ENCODE assay signal across 16 cellular contexts in genomic region chr16:4898811-4899473, GRCh38. TPM values are rescaled to one million over a fixed set of nuclear protein-coding genes. Genes with fewer than 3 reads are reported as not detected.
DNase-seq lines count a peak whose midpoint lies in the region; TF ChIP-seq lines count a peak whose summit lies in the region.
"Had no signal": no experiment of that assay in that cellular context is flagged by ENCODE, and none has a peak within 500 bp of the region (broad histone marks: within the 10 kb centered on the region; RNA-seq: fewer than 3 reads in every experiment).

No MANE protein-coding gene starts in this region.

- H3K36me3 Mint-ChIP-seq in MCF 10A (ENCODE audit: insufficient read depth, unreplicated experiment): peaks cover 94% of the 10 kb centered on the region
- H3K36me3 Mint-ChIP-seq: CD4-positive, CD25-positive, alpha-beta regulatory T cell; CD8-positive, alpha-beta T cell had no signal

- H4K20me1 ChIP-seq in osteoblast (ENCODE audit: insufficient read depth, low read length): no peaks in the 10 kb centered on the region
- H4K20me1 ChIP-seq: BLaER1 had no signal

- H3K79me2 ChIP-seq in osteoblast (ENCODE audit: insufficient read depth, low read length): no peaks in the 10 kb centered on the region

- H3K4me3 ChIP-seq in breast epithelium (no peak overlapping the region), osteoblast (ENCODE audit: insufficient read depth, low read length) (no peak overlapping the region)
- H3K4me3 ChIP-seq: BLaER1, HAP-1 had no signal

- intact Hi-C loops in breast epithelium (cut with DNase I; ENCODE audit: low total_unique reads) (loop anchor here (2.0 kb wide), 1 partner anchor 52 kb away; the partner anchor contains the start of genes GLYR1 and UBN1), MCF 10A (cut with micrococcal nuclease) (no loop called here)

- peaks cover 4% of the 10 kb centered on the region for H3K36me3 ChIP-seq in breast epithelium
- no peaks in the 10 kb centered on the region for H3K36me3 ChIP-seq in osteoblast (ENCODE audit: insufficient read depth, low read length)
- H3K36me3 ChIP-seq: BLaER1, HAP-1 had no signal

- H3K4me2 ChIP-seq in osteoblast (ENCODE audit: insufficient read depth, low read length): no peak overlapping the region
- H3K4me2 ChIP-seq: BLaER1 had no signal

- DNase-seq in breast epithelium (ENCODE audit: low spot score in 2 of 2): no peak
- DNase-seq in MCF 10A (ENCODE audit: unreplicated experiment): no peak
- DNase-seq in RWPE1 (ENCODE audit: low spot score): no peak
- DNase-seq in osteoblast (ENCODE audit: insufficient read length, low spot score, missing footprints): peak; percentile 46
- no peak for DNase-seq in cerebellum (ENCODE audit: low spot score)
- DNase-seq in GDM1 (lab: John Stamatoyannopoulos, UW): no peak
- DNase-seq: CD4-positive, CD25-positive, alpha-beta regulatory T cell; CD8-positive, alpha-beta T cell; DMS53; DMS79 treated with DMSO at 0.1 percent for 48 hours; GOT3 had no signal

- TF ChIP-seq CTCF in breast epithelium (IDR thresholded peaks at IDR 0.05): no peak
- TF ChIP-seq CTCF in MCF 10A (IDR thresholded peaks at IDR 0.05; ENCODE audit: unreplicated experiment): no peak
- TF ChIP-seq CTCF in RWPE1 (conservative IDR thresholded peaks at IDR 0.05; ENCODE audit: low read depth): no peak
- TF ChIP-seq CTCF in osteoblast (IDR thresholded peaks at IDR 0.05; ENCODE audit: extremely low read depth, low read depth, low read length): no peak

- no peaks in the 10 kb centered on the region for H3K27me3 Mint-ChIP-seq in MCF 10A (ENCODE audit: insufficient read depth, unreplicated experiment)

- CTCF ChIA-PET in MCF 10A (lab: Yijun Ruan, JAX) (interaction anchor here (0.6 to 0.8 kb wide), 2 partner anchors 51 to 193 kb away, joined by 3 to 5 read pairs; no protein-coding TSS in a partner anchor), RWPE1 (lab: Yijun Ruan, JAX) (interaction anchor here (0.5 kb wide), 1 partner anchor 84 kb away, joined by 3 read pairs; no protein-coding TSS in a partner anchor)

- peak overlapping the region; percentile 38 to 78 for H3K27ac ChIP-seq in breast epithelium
- H3K27ac ChIP-seq in RWPE1: peak overlapping the region; percentile 72
- no peak overlapping the region for H3K27ac ChIP-seq in osteoblast (ENCODE audit: low read depth, low read length)
- H3K27ac ChIP-seq: 22Rv1, BLaER1, C4-2B had no signal

- H3K4me1 Mint-ChIP-seq in MCF 10A (ENCODE audit: insufficient read depth, unreplicated experiment): no peaks in the 10 kb centered on the region
- H3K4me1 Mint-ChIP-seq: B cell; CD4-positive, CD25-positive, alpha-beta regulatory T cell had no signal

- TF ChIP-seq POLR2A in breast epithelium (IDR thresholded peaks at IDR 0.05): no peak

- no peak overlapping the region for H3K27ac Mint-ChIP-seq in MCF 10A (ENCODE audit: low read depth, unreplicated experiment)
- H3K27ac Mint-ChIP-seq: B cell; CD4-positive, CD25-positive, alpha-beta regulatory T cell; CD8-positive, alpha-beta T cell had no signal

- no peak overlapping the region for H3K4me3 Mint-ChIP-seq in MCF 10A (ENCODE audit: unreplicated experiment)
- H3K4me3 Mint-ChIP-seq: B cell; CD8-positive, alpha-beta T cell had no signal

- peaks cover 0 to 7% of the 10 kb centered on the region in 2 donors for H3K4me1 ChIP-seq in breast epithelium
- H3K4me1 ChIP-seq in osteoblast (ENCODE audit: insufficient read depth, low read length): no peaks in the 10 kb centered on the region
- H3K4me1 ChIP-seq: HAP-1 had no signal

- POLR2A ChIA-PET in MCF 10A (lab: Yijun Ruan, JAX) (interaction anchor here (0.7 to 1.9 kb wide), 3 partner anchors 15 to 46 kb away, joined by 3 to 6 read pairs (median 4); no protein-coding TSS in a partner anchor), RWPE1 (lab: Yijun Ruan, JAX; ENCODE audit: low non-redundant PET) (no interaction called here)

- H3K9me3 Mint-ChIP-seq in MCF 10A (ENCODE audit: unreplicated experiment): no peaks in the 10 kb centered on the region

- no peak overlapping the region for H2AFZ ChIP-seq in osteoblast (ENCODE audit: low read length)

- H3K27me3 ChIP-seq in breast epithelium: no peaks in the 10 kb centered on the region
- H3K27me3 ChIP-seq in osteoblast (ENCODE audit: insufficient read depth, low read length): peaks cover 17% of the 10 kb centered on the region
- H3K27me3 ChIP-seq: BLaER1 had no signal

- peaks cover 0 to 4% of the 10 kb centered on the region in 2 donors for H3K9me3 ChIP-seq in breast epithelium
- no peaks in the 10 kb centered on the region for H3K9me3 ChIP-seq in osteoblast (ENCODE audit: low read depth, low read length)
- H3K9me3 ChIP-seq: BLaER1, HAP-1 had no signal

- no TSS peak for BruUV-seq in MCF 10A (replicated peaks; lab: Mats Ljungman, UMichigan)

RNA-seq across cellular contexts. Expression of gene PPL, which starts 38.0 kb away (rescaled TPM):
- total RNA-seq in breast epithelium (100 to 1,000 TPM in 1 of 3 donors, 10 to 100 TPM in 2; 53.1 to 169 (median 97.5) TPM), MCF 10A (2022) (49.1 and 50.1 TPM in 2 replicates), osteoblast (24.2 and 27.1 TPM in 2 replicates), cerebellum (3.3 TPM)
- total RNA-seq: B cell; CD4-positive, CD25-positive, alpha-beta regulatory T cell; CD8-positive, alpha-beta T cell had no signal

RNA-seq across cellular contexts. Expression of gene UBN1, which starts 51.7 kb away (rescaled TPM):
- 10 to 100 TPM; 28.8 to 32.8 (median 29.1) TPM for total RNA-seq in breast epithelium
- 33.3 and 38.1 TPM in 2 replicates for total RNA-seq in MCF 10A (2022)
- 34.5 and 38.4 TPM in 2 replicates for total RNA-seq in osteoblast
- total RNA-seq in cerebellum: 18.1 TPM

RNA-seq across cellular contexts. Expression of gene GLYR1, which starts 51.9 kb away (rescaled TPM):
- 10 to 100 TPM; 57.2 to 79.0 (median 58.1) TPM for total RNA-seq in breast epithelium
- 67.3 and 77.3 TPM in 2 replicates for total RNA-seq in MCF 10A (2022)
- 48.0 and 48.1 TPM in 2 replicates for total RNA-seq in osteoblast
- total RNA-seq in cerebellum: 55.9 TPM

RNA-seq across cellular contexts. Expression of gene SEC14L5, which starts 59.2 kb away (rescaled TPM):
- total RNA-seq in breast epithelium: 1 to 10 TPM in 1 of 3 donors, under 1 TPM in 2; 0.33 to 1.3 (median 0.59) TPM
- 0.22 TPM in 1 of 2 replicates, not detected in the other for total RNA-seq in MCF 10A (2022)
- total RNA-seq in osteoblast: under 0.01 and 0.29 TPM in 2 replicates
- 0.82 TPM for total RNA-seq in cerebellum
- total RNA-seq: B cell; CD8-positive, alpha-beta T cell had no signal
